Comparison of ENCODE assay signal across 1 cellular context in the genomic region with DNA sequence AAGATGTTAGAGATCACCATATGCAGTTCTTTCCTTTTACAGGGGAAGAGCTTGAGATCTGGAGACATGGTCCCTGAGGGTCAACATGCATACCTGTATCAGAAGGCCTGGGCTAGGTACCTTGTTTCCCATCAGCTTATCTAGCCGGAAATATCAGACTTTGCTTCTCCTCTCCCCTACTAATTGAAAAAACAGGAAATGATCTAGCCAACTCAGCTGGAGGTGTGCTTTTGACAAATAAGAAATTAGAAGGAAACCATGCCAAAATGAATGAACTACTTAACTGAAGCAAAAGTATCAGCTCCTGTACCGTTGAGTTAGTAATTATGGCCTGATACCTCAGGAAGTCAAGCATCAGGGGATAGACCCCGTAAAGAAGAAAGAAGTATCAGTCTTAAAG.
TF ChIP-seq lines count a peak whose summit lies in the region.

No MANE protein-coding gene starts in this region.

TF ChIP-seq in GM12891, 5 proteins besides CTCF, POLR2A, EP300 and RAD21:
- TF ChIP-seq SPI1 (IDR thresholded peaks at IDR 0.05; ENCODE audit: low read depth, low read length) = no peak
- TF ChIP-seq POLR2AphosphoS5 (IDR thresholded peaks at IDR 0.05; ENCODE audit: low read depth, low read length) = no peak
- no peak for TF ChIP-seq POU2F2 (IDR thresholded peaks at IDR 0.05; ENCODE audit: low read depth, low read length)
- no peak for TF ChIP-seq PAX5 (IDR thresholded peaks at IDR 0.05; ENCODE audit: insufficient read depth, low read length, severe bottlenecking)
- no peak for TF ChIP-seq TAF1 (IDR thresholded peaks at IDR 0.05; ENCODE audit: low read depth, low read length)
